ENCODE assay signal across 18 cellular contexts in the genomic region with DNA sequence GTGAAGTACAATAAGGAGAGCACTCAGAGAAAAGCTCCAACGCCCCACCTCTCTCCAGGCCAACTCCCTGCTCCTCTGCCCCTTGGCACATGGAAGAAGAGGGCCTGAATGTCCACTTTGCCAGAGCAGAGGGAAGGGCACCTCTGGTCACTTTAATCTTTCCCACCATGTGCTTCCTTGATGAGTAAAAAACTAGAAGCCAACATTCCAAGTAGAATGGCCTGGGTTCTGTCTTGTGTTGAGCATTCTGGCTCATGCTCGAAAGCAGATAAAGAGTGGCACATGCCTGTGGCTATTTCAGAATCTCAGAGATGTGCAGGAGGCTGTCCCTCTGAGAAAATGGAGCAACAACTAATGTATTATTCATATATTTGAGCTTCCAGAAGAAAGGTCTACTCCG.
"Had no signal": no experiment of that assay in that cellular context is flagged by ENCODE, and none has a peak within 500 bp of the region (broad histone marks: within the 10 kb centered on the region; RNA-seq: fewer than 3 reads in every experiment).

No MANE protein-coding gene starts in this region.

- DNase-seq: activated B cell treated with CpG ODN at 0.5 μM for 24 hours; activated CD4-positive, alpha-beta T cell treated with anti-CD3 and anti-CD28 coated beads for 36 hours; activated CD4-positive, alpha-beta T cell treated with anti-CD3 and anti-CD28 coated beads, Interleukin-2, amount 50 U/mL, for 48 hours; activated naive CD4-positive, alpha-beta T cell treated with Interleukin-2 at 50 U/mL for 16 hours; activated naive CD8-positive, alpha-beta T cell treated with anti-CD3 and anti-CD28 coated beads, Interleukin-2, amount 10 ng/mL, durations not matched to agents 7 days and 5 days; activated T-cell treated with anti-CD3 and anti-CD28 coated beads, Interleukin-2, amount 50 U/mL, for 48 hours; dorsolateral prefrontal cortex; effector memory CD8-positive, alpha-beta T cell; nephron progenitor cell; nucleus accumbens; stimulated activated CD4-positive, alpha-beta T cell treated with anti-CD3 and anti-CD28 coated beads, Interleukin-4, amount 100 ng/mL, for 4 hours; substantia nigra; T-helper 9 cell; thyroid gland; upper lobe of right lung had no signal

- H3K9me3 ChIP-seq: SJSA1, thyroid gland had no signal

- H3K4me3 ChIP-seq: dorsolateral prefrontal cortex, SJSA1, thyroid gland, upper lobe of right lung had no signal

- H3K9ac ChIP-seq: parathyroid adenoma had no signal

- H3K4me1 ChIP-seq: parathyroid adenoma, SJSA1, thyroid gland, upper lobe of right lung had no signal

- H3K36me3 ChIP-seq: SJSA1, thyroid gland, upper lobe of right lung had no signal

- H3K27ac ChIP-seq: dorsolateral prefrontal cortex, parathyroid adenoma, SJSA1, thyroid gland, upper lobe of right lung had no signal

- H2AFZ ChIP-seq: parathyroid adenoma had no signal

- H3K27me3 ChIP-seq: dorsolateral prefrontal cortex, SJSA1, thyroid gland, upper lobe of right lung had no signal

- ATAC-seq: activated CD4-positive, alpha-beta T cell treated with anti-CD3 and anti-CD28 coated beads for 36 hours; effector memory CD8-positive, alpha-beta T cell; esophagus mucosa; upper lobe of right lung had no signal
